Comparison of ENCODE assay signal across 9 cellular contexts in genomic region chr20:835220-836045, GRCh38. TPM values are rescaled to one million over a fixed set of nuclear protein-coding genes. Genes with fewer than 3 reads are reported as not detected.
DNase-seq lines count a peak whose midpoint lies in the region; ATAC-seq, FAIRE-seq and TF ChIP-seq lines count a peak whose summit lies in the region.
"Had no signal": no experiment of that assay in that cellular context is flagged by ENCODE, and none has a peak within 500 bp of the region (broad histone marks: within the 10 kb centered on the region; RNA-seq: fewer than 3 reads in every experiment).

No MANE protein-coding gene starts in this region.

- peaks cover 33% of the 10 kb centered on the region for H3K4me1 Mint-ChIP-seq in Calu3 (ENCODE audit: low read depth, unreplicated experiment)
- peaks cover 20% of the 10 kb centered on the region for H3K4me1 Mint-ChIP-seq in neural progenitor cell

- DNase-seq in Calu3: no peak
- peak; percentile 45 for DNase-seq in OCI-M1 (lab: John Stamatoyannopoulos, UW)
- DNase-seq in mammary epithelial cell: no peak
- DNase-seq in neural progenitor cell (ENCODE audit: low spot score): no peak
- no peak for DNase-seq in RCC 7860 (ENCODE audit: low spot score)
- DNase-seq in mesenteric fat pad (ENCODE audit: low spot score): no peak
- DNase-seq in GM19238 (ENCODE audit: insufficient read length, low spot score): no peak
- no peak for DNase-seq in left lung
- DNase-seq: NCI-H1436 had no signal

- H3K36me3 Mint-ChIP-seq in Calu3 (ENCODE audit: insufficient read depth, unreplicated experiment) (peaks cover 21% of the 10 kb centered on the region), neural progenitor cell (peaks cover 4% of the 10 kb centered on the region)

- H3K27me3 ChIP-seq in mammary epithelial cell (ENCODE audit: insufficient read depth, low read length) (no peaks in the 10 kb centered on the region), neural progenitor cell (peaks cover 25% of the 10 kb centered on the region), left lung (no peaks in the 10 kb centered on the region)

- BruUV-seq in Calu3 (replicated peaks; lab: Mats Ljungman, UMichigan): no TSS peak
- no TSS peak for BruUV-seq in mammary epithelial cell (replicated peaks; lab: Mats Ljungman, UMichigan)

- peaks cover 4% of the 10 kb centered on the region for H3K9me3 Mint-ChIP-seq in Calu3 (ENCODE audit: low read depth, unreplicated experiment)
- H3K9me3 Mint-ChIP-seq in neural progenitor cell: peaks cover 4% of the 10 kb centered on the region

- no peak overlapping the region for H3K4me3 ChIP-seq in mammary epithelial cell (replicated peaks in 1 of 3; ENCODE audit: insufficient read depth in 1 of 3, low read depth in 2 of 3, low read length in 3 of 3)
- H3K4me3 ChIP-seq in neural progenitor cell: no peak overlapping the region
- peak overlapping the region in 1 of 2 donors; percentile 80 for H3K4me3 ChIP-seq in left lung

- H3K27ac Mint-ChIP-seq in Calu3 (ENCODE audit: unreplicated experiment) (no peak overlapping the region), neural progenitor cell (no peak overlapping the region)

- peaks cover 64% of the 10 kb centered on the region for H3K79me2 ChIP-seq in mammary epithelial cell (ENCODE audit: insufficient read depth, low read length)
- H3K79me2 ChIP-seq in neural progenitor cell (ENCODE audit: low read depth): no peaks in the 10 kb centered on the region

- FAIRE-seq in RCC 7860 (lab: Jason Lieb, UNC): no peak

- H2AFZ ChIP-seq in mammary epithelial cell (ENCODE audit: low read depth, low read length) (no peak overlapping the region), neural progenitor cell (replicated peaks) (no peak overlapping the region)

- H4K20me1 ChIP-seq in mammary epithelial cell (ENCODE audit: insufficient read depth, low read length) (no peaks in the 10 kb centered on the region), neural progenitor cell (ENCODE audit: low read depth) (peaks cover 3% of the 10 kb centered on the region)

- in situ Hi-C loops in mammary epithelial cell (cut with MboI; ENCODE audit: low sequenced_read_pairs in 2 of 2): no loop called here

- intact Hi-C loops in Calu3 (cut with micrococcal nuclease; ENCODE audit: unreplicated experiment) (no loop called here), mammary epithelial cell (cut with micrococcal nuclease) (no loop called here), left lung (cut with DNase I) (no loop called here)

- 64% methylated on average over 2 of the region's 3 CpGs for WGBS in mammary epithelial cell (ENCODE audit: low coverage, missing lambda C conversion rate)

- dilution Hi-C loops in mammary epithelial cell (cut with HindIII; ENCODE audit: low sequenced_read_pairs): no loop called here

- no peak overlapping the region for H3K9ac ChIP-seq in mammary epithelial cell (ENCODE audit: insufficient read depth, low read length)
- H3K9ac ChIP-seq in neural progenitor cell: no peak overlapping the region

- CTCF ChIA-PET in Calu3 (lab: Charles Lee): no interaction called here
- CTCF ChIA-PET in mammary epithelial cell (lab: Charles Lee; ENCODE audit: low non-redundant PET): no interaction called here

- ATAC-seq in left lung: no peak

- peaks cover 13% of the 10 kb centered on the region for H3F3A ChIP-seq in neural progenitor cell (ENCODE audit: low read depth)

- H3K27me3 Mint-ChIP-seq in Calu3 (ENCODE audit: unreplicated experiment): no peaks in the 10 kb centered on the region
- peaks cover 16% of the 10 kb centered on the region for H3K27me3 Mint-ChIP-seq in neural progenitor cell (ENCODE audit: insufficient read depth, low read depth)

- H3K4me1 ChIP-seq in mammary epithelial cell (ENCODE audit: insufficient read depth, low read length) (peaks cover 26% of the 10 kb centered on the region), neural progenitor cell (peaks cover 9% of the 10 kb centered on the region), left lung (peaks cover 12 to 53% of the 10 kb centered on the region in 2 donors)

- H3K4me2 ChIP-seq in mammary epithelial cell (ENCODE audit: insufficient read depth, low read depth, low read length): peak overlapping the region; percentile 55
- H3K4me2 ChIP-seq in neural progenitor cell: no peak overlapping the region

- H3K4me3 Mint-ChIP-seq in Calu3 (ENCODE audit: low read depth, unreplicated experiment): peak overlapping the region; percentile 34
- H3K4me3 Mint-ChIP-seq in neural progenitor cell: peak overlapping the region; percentile 94

- H3K27ac ChIP-seq in mammary epithelial cell (ENCODE audit: insufficient read depth, low read depth, low read length) (no peak overlapping the region), neural progenitor cell (no peak overlapping the region), left lung (peak overlapping the region in 1 of 2 donors; percentile 77)

- TF ChIP-seq CTCF in Calu3 (IDR thresholded peaks at IDR 0.05; ENCODE audit: unreplicated experiment): no peak
- TF ChIP-seq CTCF in mammary epithelial cell (conservative IDR thresholded peaks at IDR 0.05 in 1 of 2, IDR thresholded peaks at IDR 0.05 in 1 of 2; ENCODE audit: extremely low read depth in 1 of 2, insufficient read depth in 1 of 2, low read depth in 1 of 2, low read length in 2 of 2): no peak
- TF ChIP-seq CTCF in neural progenitor cell (IDR thresholded peaks at IDR 0.05): no peak
- no peak for TF ChIP-seq CTCF in left lung (IDR thresholded peaks at IDR 0.05)

- no peaks in the 10 kb centered on the region for H3K36me3 ChIP-seq in mammary epithelial cell (ENCODE audit: insufficient read depth, low read length)
- H3K36me3 ChIP-seq in neural progenitor cell: no peaks in the 10 kb centered on the region
- no peaks in the 10 kb centered on the region for H3K36me3 ChIP-seq in left lung

- H3K9me3 ChIP-seq in mammary epithelial cell (replicated peaks; ENCODE audit: insufficient read depth, low read length) (no peaks in the 10 kb centered on the region), neural progenitor cell (ENCODE audit: low read depth) (no peaks in the 10 kb centered on the region), left lung (no peaks in the 10 kb centered on the region)

RNA-seq across cellular contexts. Expression of gene FAM110A, which starts 1.9 kb away (rescaled TPM):
- 14.5 and 14.9 TPM in 2 replicates for total RNA-seq in Calu3 (2022)
- 10 to 100 TPM in 1 of 2 donors, 1 to 10 TPM in 1; 6.5 to 23.0 TPM for total RNA-seq in mammary epithelial cell
- polyA plus RNA-seq in mammary epithelial cell: 14.9 TPM
- polyA minus RNA-seq in mammary epithelial cell: 7.6 TPM
- total RNA-seq in neural progenitor cell (ENCODE audit: low replicate concordance): 2.9 and 9.1 TPM in 2 replicates
- 3.7 TPM for total RNA-seq in mesenteric fat pad
- 10 to 100 TPM; 13.0 to 21.5 TPM for total RNA-seq in left lung
